30 cellular contexts compared by ENCODE assay signal in genomic region chr16:58456193-58456592, GRCh38. TPM values are rescaled to one million over a fixed set of nuclear protein-coding genes. Genes with fewer than 3 reads are reported as not detected.
DNase-seq lines count a peak whose midpoint lies in the region; ATAC-seq, FAIRE-seq and TF ChIP-seq lines count a peak whose summit lies in the region.
"Had no signal": no experiment of that assay in that cellular context is flagged by ENCODE, and none has a peak within 500 bp of the region (broad histone marks: within the 10 kb centered on the region; RNA-seq: fewer than 3 reads in every experiment).

No MANE protein-coding gene starts in this region.

- H3K4me3 ChIP-seq in adrenal gland = no peak overlapping the region
- H3K4me3 ChIP-seq in sigmoid colon = no peak overlapping the region
- H3K4me3 ChIP-seq: GM12878, smooth muscle cell, vagina had no signal

- H3K4me1 ChIP-seq in adrenal gland (replicated peaks in 1 of 2) = peaks cover 15 to 55% of the 10 kb centered on the region in 2 donors
- no peaks in the 10 kb centered on the region for H3K4me1 ChIP-seq in sigmoid colon

- H3K27ac ChIP-seq in adrenal gland = peak overlapping the region in 4 of 5 donors; percentile 4 to 74 (median 55)
- no peak overlapping the region for H3K27ac ChIP-seq in sigmoid colon
- H3K27ac ChIP-seq: KMS-11, vagina had no signal

- no peak for FAIRE-seq in urothelium cell line (lab: Jason Lieb, UNC)
- FAIRE-seq: frontal cortex, GM12878, H54 had no signal

- H3K9me3 ChIP-seq in adrenal gland (replicated peaks in 1 of 3) = no peaks in the 10 kb centered on the region
- no peaks in the 10 kb centered on the region for H3K9me3 ChIP-seq in sigmoid colon
- H3K9me3 ChIP-seq: vagina had no signal

- ATAC-seq in GM21717 (IDR thresholded peaks at IDR 0.05; ENCODE audit: unreplicated experiment) = no peak
- ATAC-seq: esophagus mucosa, GM12878 had no signal

- TF ChIP-seq EP300 in sigmoid colon (IDR thresholded peaks at IDR 0.05) = no peak

- TF ChIP-seq POLR2A in adrenal gland (IDR thresholded peaks at IDR 0.05) (no peak), sigmoid colon (IDR thresholded peaks at IDR 0.05) (no peak)

- WGBS in adrenal gland, 4 donors = 10 to 22% (median 15%) methylated on average over 3 of the region's 3 CpGs
- WGBS in sigmoid colon, 2 donors = 33 to 52% methylated on average over 3 of the region's 3 CpGs

- DNase-seq in A172 (ENCODE audit: low spot score) (peak; percentile 88), HUDEP-2 (lab: John Stamatoyannopoulos, UW; ENCODE audit: unreplicated experiment in 76 of 76) (peak in 52 of 76 experiments; percentile 8 to 69 (median 38)), adrenal gland (peak in 5 of 7 donors; percentile 64 to 87 (median 72)), glomerular endothelial cell (ENCODE audit: extremely low read depth, low read depth, low spot score) (peak; percentile 91), sigmoid colon (no peak), urothelium cell line (ENCODE audit: low spot score) (no peak), COLO829 (ENCODE audit: low spot score) (no peak)
- DNase-seq: activated CD4-positive, alpha-beta T cell treated with anti-CD3 and anti-CD28 coated beads, Interleukin-2, amount 50 U/mL, for 1 hour; activated CD4-positive, CD25-positive, alpha-beta regulatory T cell; activated effector memory CD4-positive, alpha-beta T cell treated with anti-CD3 and anti-CD28 coated beads, Interleukin-2, amount 50 U/mL, for 16 hours; activated T-cell treated with anti-CD3 and anti-CD28 coated beads, Interleukin-2, amount 50 U/mL, for 1 hour; caudate nucleus; CD4-positive, alpha-beta memory T cell; cortex of kidney; mammary epithelial cell; NCI-H1417; NCI-H2029; NCI-H345; NCI-H69; SHP77 treated with DMSO at 0.1 percent for 48 hours; stimulated activated naive CD4-positive, alpha-beta T cell treated with Interleukin-2 at 50 U/mL for 16 hours; T1000 had no signal

- intact Hi-C loops in adrenal gland (cut with DNase I) (no loop called here), sigmoid colon (cut with DNase I) (no loop called here)

- no peak for TF ChIP-seq CTCF in adrenal gland (IDR thresholded peaks at IDR 0.05)
- TF ChIP-seq CTCF in sigmoid colon (IDR thresholded peaks at IDR 0.05) = no peak

- H3K27me3 ChIP-seq in adrenal gland (no peaks in the 10 kb centered on the region), sigmoid colon (no peaks in the 10 kb centered on the region)
- H3K27me3 ChIP-seq: vagina had no signal

- H3K36me3 ChIP-seq in adrenal gland (replicated peaks in 1 of 2) (no peaks in the 10 kb centered on the region), sigmoid colon (no peaks in the 10 kb centered on the region)
- H3K36me3 ChIP-seq: vagina had no signal

RNA-seq across cellular contexts. Expression of gene NDRG4, which starts 43.8 kb away (rescaled TPM):
- 25.2 and 27.6 TPM in 2 replicates for total RNA-seq in A172 (2014; rRNA removed; shearing (Covaris generic))
- total RNA-seq in adrenal gland = 100 to 1,000 TPM; 194 to 952 (median 387) TPM
- 100 to 1,000 TPM; 139 to 339 (median 176) TPM for polyA plus RNA-seq in adrenal gland
- 38.4 and 46.9 TPM in 2 replicates for total RNA-seq in glomerular endothelial cell
- total RNA-seq in sigmoid colon = 10 to 100 TPM in 3 of 4 donors, 1 to 10 TPM in 1; 6.4 to 21.0 (median 16.8) TPM
- 10 to 100 TPM in 1 of 3 donors, 1 to 10 TPM in 2; 3.6 to 17.3 (median 9.4) TPM for polyA plus RNA-seq in sigmoid colon

RNA-seq across cellular contexts. Expression of gene SETD6, which starts 59.1 kb away (rescaled TPM):
- total RNA-seq in A172 (2014; rRNA removed; shearing (Covaris generic)) = 12.8 and 15.3 TPM in 2 replicates
- total RNA-seq in adrenal gland (10 to 100 TPM; 14.4 to 53.8 (median 25.5) TPM), glomerular endothelial cell (3.7 and 16.2 TPM in 2 replicates), sigmoid colon (10 to 100 TPM; 15.5 to 23.5 (median 19.9) TPM)
- polyA plus RNA-seq in adrenal gland (10 to 100 TPM; 17.9 to 40.7 (median 24.8) TPM), sigmoid colon (10 to 100 TPM in 1 of 3 donors, 1 to 10 TPM in 2; 3.6 to 11.6 (median 4.6) TPM)

Comparison
In these comparisons a context has a peak if more than half of its experiments do, and no peak if none do; other contexts are left out.
1. DNase-seq: peak in A172 (single experiment), HUDEP-2 (52 of 76), adrenal gland (5 of 7) and glomerular endothelial cell (single experiment); none in sigmoid colon (single experiment), urothelium cell line (single experiment) and COLO829 (single experiment).
2. H3K27ac ChIP-seq: peak in adrenal gland (4 of 5); none in sigmoid colon (0 of 4).